Comparison of ENCODE assay signal across 8 cellular contexts in genomic region chr20:8019178-8019997, GRCh38. TPM values are rescaled to one million over a fixed set of nuclear protein-coding genes. Genes with fewer than 3 reads are reported as not detected.
DNase-seq lines count a peak whose midpoint lies in the region; ATAC-seq and TF ChIP-seq lines count a peak whose summit lies in the region.

Gene TMX4, minus strand, starts transcription at chr20:8019761. Its CDS starts 148 bp downstream, at chr20:8019613.

- WGBS in tibial nerve, 2 donors: 0% methylated on average over 53 to 72 of the region's 96 CpGs

- ATAC-seq in HG02623 (IDR thresholded peaks at IDR 0.05; ENCODE audit: unreplicated experiment) (peak; percentile 87), Right ventricle myocardium inferior (peak; percentile 97)

- intact Hi-C loops in Right ventricle myocardium inferior (cut with DNase I): no loop called here

- peaks cover 8% of the 10 kb centered on the region for H3K4me1 ChIP-seq in parathyroid adenoma
- peaks cover 0 to 35% (median 2%) of the 10 kb centered on the region in 4 donors for H3K4me1 ChIP-seq in tibial nerve

- peak in 1 of 2 donors; percentile 91 for TF ChIP-seq EP300 in tibial nerve (IDR thresholded peaks at IDR 0.05)

- H2AFZ ChIP-seq in SU-DHL-6 (ENCODE audit: low read depth, low read length, severe bottlenecking) (peak within 1 kb of the TSS; percentile 92), parathyroid adenoma (peak within 1 kb of the TSS; percentile 91)

- peak within 1 kb of the TSS; percentile 78 for H3K27ac ChIP-seq in SU-DHL-6 (ENCODE audit: low read depth, low read length)
- H3K27ac ChIP-seq in parathyroid adenoma: peak within 1 kb of the TSS; percentile 88
- H3K27ac ChIP-seq in tibial nerve: peak within 1 kb of the TSS; percentile 96 to 99 (median 98)

- no peaks in the 10 kb centered on the region for H3K9me2 ChIP-seq in SU-DHL-6 (replicated peaks; ENCODE audit: insufficient read depth, low read length)

- H3K79me2 ChIP-seq in SU-DHL-6 (ENCODE audit: insufficient read depth, low read length) (no peaks in the 10 kb centered on the region), parathyroid adenoma (peaks cover 9% of the 10 kb centered on the region)

- H3K4me3 ChIP-seq in GM12865 (ENCODE audit: low read depth, low read length) (peak within 1 kb of the TSS; percentile 74), SU-DHL-6 (ENCODE audit: insufficient read depth, low read length, poor library complexity, severe bottlenecking) (peak within 1 kb of the TSS; percentile 55), parathyroid adenoma (ENCODE audit: low read depth, low read length) (peak within 1 kb of the TSS; percentile 80), tibial nerve (peak within 1 kb of the TSS; percentile 81 to 98 (median 90))

- peak; percentile 85 to 92 for TF ChIP-seq POLR2A in tibial nerve (IDR thresholded peaks at IDR 0.05)

- H3K9me3 ChIP-seq in SU-DHL-6 (ENCODE audit: insufficient read depth, low read length) (no peaks in the 10 kb centered on the region), parathyroid adenoma (ENCODE audit: control insufficient read depth, low read length) (no peaks in the 10 kb centered on the region), tibial nerve (no peaks in the 10 kb centered on the region)

- H3K36me3 ChIP-seq in SU-DHL-6 (ENCODE audit: low read length) (no peaks in the 10 kb centered on the region), parathyroid adenoma (ENCODE audit: control insufficient read depth, insufficient read depth, low read length) (no peaks in the 10 kb centered on the region), tibial nerve (no peaks in the 10 kb centered on the region)

- H3K27me3 ChIP-seq in SU-DHL-6 (ENCODE audit: low read length) (no peaks in the 10 kb centered on the region), parathyroid adenoma (ENCODE audit: control insufficient read depth, insufficient read depth, low read length) (no peaks in the 10 kb centered on the region), tibial nerve (no peaks in the 10 kb centered on the region)

- peak within 1 kb of the TSS; percentile 93 for H3K9ac ChIP-seq in SU-DHL-6 (ENCODE audit: low read length)
- peak within 1 kb of the TSS; percentile 89 for H3K9ac ChIP-seq in parathyroid adenoma

- H3F3A ChIP-seq in SU-DHL-6 (ENCODE audit: insufficient read depth): peaks cover 6% of the 10 kb centered on the region

- 0 out of 2 replicates have a peak, but pooled peaks cover 5% of the 10 kb centered on the region for H4K20me1 ChIP-seq in SU-DHL-6 (ENCODE audit: low read depth, low read length)

- TF ChIP-seq CTCF in GM12865 (IDR thresholded peaks at IDR 0.05; ENCODE audit: insufficient read depth, low read depth, low read length, missing control alignments): no peak
- TF ChIP-seq CTCF in SU-DHL-6 (IDR thresholded peaks at IDR 0.05; ENCODE audit: insufficient read depth, low read length, poor library complexity, severe bottlenecking): no peak
- TF ChIP-seq CTCF in parathyroid adenoma (IDR thresholded peaks at IDR 0.05): peak; percentile 58
- TF ChIP-seq CTCF in tibial nerve (IDR thresholded peaks at IDR 0.05): peak; percentile 15 to 80 (median 39)

- H3K4me2 ChIP-seq in SU-DHL-6 (ENCODE audit: low read depth, low read length, poor library complexity, severe bottlenecking): peak within 1 kb of the TSS; percentile 91
- H3K4me2 ChIP-seq in parathyroid adenoma (ENCODE audit: low read length): peak within 1 kb of the TSS; percentile 72

- DNase-seq in GM12865 (ENCODE audit: low read depth): peak; percentile 97
- DNase-seq in NCI-H1092 treated with DMSO at 0.1 percent for 48 hours (lab: John Stamatoyannopoulos, UW): peak; percentile 97
- peak; percentile 67 for DNase-seq in activated naive CD8-positive, alpha-beta T cell treated with anti-CD3 and anti-CD28 coated beads, Interleukin-2, amount 50 U/mL, for 16 hours (ENCODE audit: low read depth, low spot score)
- DNase-seq in Right ventricle myocardium inferior (ENCODE audit: missing footprints): peak; percentile 100
- DNase-seq in tibial nerve (ENCODE audit: low spot score in 2 of 2): peak; percentile 93 to 97

RNA-seq across cellular contexts. Expression of gene TMX4, which starts in this region (rescaled TPM):
- total RNA-seq in Right ventricle myocardium inferior: 114 TPM
- total RNA-seq in tibial nerve: 10 to 100 TPM; 44.7 to 71.7 (median 56.3) TPM

Comparison
In these comparisons a context has a peak if more than half of its experiments do, and no peak if none do; other contexts are left out.
1. Peak in every context shown above with its lines: DNase-seq, ATAC-seq, H3K4me3 ChIP-seq and H3K27ac ChIP-seq.
2. CTCF ChIP-seq: peak in parathyroid adenoma (single experiment) and tibial nerve (5 of 5); none in GM12865 (single experiment) and SU-DHL-6 (single experiment).